Comparison of ENCODE assay signal across 14 cellular contexts in genomic region chr5:158451203-158451982, GRCh38.
A peak's percentile ranks its signal among the peaks of the same experiment; 100 is the strongest.
DNase-seq lines count a peak whose midpoint lies in the region; ATAC-seq and TF ChIP-seq lines count a peak whose summit lies in the region.
"Had no signal": no experiment of that assay in that cellular context is flagged by ENCODE, and none has a peak within 500 bp of the region (broad histone marks: within the 10 kb centered on the region; RNA-seq: fewer than 3 reads in every experiment).

No MANE protein-coding gene starts in this region.

- no peaks in the 10 kb centered on the region for H3K9me2 ChIP-seq in SK-N-SH

- peak; percentile 73 to 89 for TF ChIP-seq EP300 in SK-N-SH (IDR thresholded peaks at IDR 0.05; ENCODE audit: borderline replicate concordance in 1 of 2, low read depth in 1 of 2, low read length in 1 of 2)

- H3K36me3 ChIP-seq in SK-N-SH (replicated peaks in 1 of 2; ENCODE audit: control insufficient read depth in 1 of 2, insufficient read depth in 2 of 2, low read length in 1 of 2) (no peaks in the 10 kb centered on the region), osteoblast (ENCODE audit: insufficient read depth, low read length) (no peaks in the 10 kb centered on the region)
- H3K36me3 ChIP-seq in CD8-positive, alpha-beta memory T cell (ENCODE audit: insufficient read depth, low read length) = no peaks in the 10 kb centered on the region

- CTCF ChIA-PET in AG04450 (lab: Charles Lee) (no interaction called here), SK-N-SH (lab: Yijun Ruan, JAX) (interaction anchor here (0.7 to 2.2 kb wide), 3 partner anchors 28 to 657 kb away, joined by 3 to 6 read pairs (median 3); no protein-coding TSS in a partner anchor)
- CTCF ChIA-PET in CD8-positive, alpha-beta memory T cell (lab: Charles Lee) = no interaction called here

- H3K4me3 Mint-ChIP-seq in CD8-positive, alpha-beta memory T cell = no peak overlapping the region
- H3K4me3 Mint-ChIP-seq: effector memory CD8-positive, alpha-beta T cell; WTC11 had no signal

- TF ChIP-seq RAD21 in SK-N-SH (IDR thresholded peaks at IDR 0.05; ENCODE audit: low read length) = peak; percentile 20; the same call in 1 of the 2 replicates

- H3K27me3 ChIP-seq in AG04450 (ENCODE audit: control insufficient read depth, insufficient read depth, low read length) = peaks cover 8% of the 10 kb centered on the region
- peaks cover 11% of the 10 kb centered on the region; the same call in 1 of the 2 replicates for H3K27me3 ChIP-seq in SK-N-SH (ENCODE audit: insufficient read depth)
- peaks cover 14% of the 10 kb centered on the region for H3K27me3 ChIP-seq in osteoblast (ENCODE audit: insufficient read depth, low read length)
- no peaks in the 10 kb centered on the region for H3K27me3 ChIP-seq in CD8-positive, alpha-beta memory T cell (ENCODE audit: insufficient read depth, low read length, poor library complexity, severe bottlenecking)

- no peak overlapping the region for H3K4me3 ChIP-seq in AG04450 (ENCODE audit: low read depth, low read length)
- no peak overlapping the region for H3K4me3 ChIP-seq in SK-N-SH (ENCODE audit: low read depth in 2 of 2, low read length in 1 of 2)
- no peak overlapping the region for H3K4me3 ChIP-seq in foreskin fibroblast (ENCODE audit: low read depth in 1 of 2, low read length in 2 of 2)
- H3K4me3 ChIP-seq in osteoblast (ENCODE audit: insufficient read depth, low read length) = no peak overlapping the region
- H3K4me3 ChIP-seq in CD8-positive, alpha-beta memory T cell (ENCODE audit: low read length) = no peak overlapping the region
- H3K4me3 ChIP-seq: skin epidermis had no signal

- no peaks in the 10 kb centered on the region for H4K20me1 ChIP-seq in SK-N-SH (ENCODE audit: insufficient read depth)
- no peaks in the 10 kb centered on the region for H4K20me1 ChIP-seq in osteoblast (ENCODE audit: insufficient read depth, low read length)

- POLR2A ChIA-PET in AG04450 (lab: Yijun Ruan, JAX) = no interaction called here
- POLR2A ChIA-PET in SK-N-SH (lab: Yijun Ruan, JAX) = no interaction called here
- POLR2A ChIA-PET in CD8-positive, alpha-beta memory T cell (lab: Charles Lee) = no interaction called here

- no peaks in the 10 kb centered on the region for H3K36me3 Mint-ChIP-seq in CD8-positive, alpha-beta memory T cell

- H3K27ac ChIP-seq in AG04450 (ENCODE audit: low read depth, low read length) = peak overlapping the region; percentile 11
- peak overlapping the region; percentile 16 to 33; a peak in 2 of 4 replicates for H3K27ac ChIP-seq in SK-N-SH (ENCODE audit: low read depth in 2 of 2, low read length in 1 of 2)
- H3K27ac ChIP-seq in osteoblast (ENCODE audit: low read depth, low read length) = peak overlapping the region; percentile 33
- H3K27ac ChIP-seq in CD8-positive, alpha-beta memory T cell (ENCODE audit: low read depth, low read length) = no peak overlapping the region

- no peaks in the 10 kb centered on the region for H3K4me1 Mint-ChIP-seq in CD8-positive, alpha-beta memory T cell
- H3K4me1 Mint-ChIP-seq: WTC11 had no signal

- TF ChIP-seq CTCF in AG04450 (IDR thresholded peaks at IDR 0.05; ENCODE audit: low read depth, low read length) (no peak), SK-N-SH (IDR thresholded peaks at IDR 0.05) (no peak), foreskin fibroblast (IDR thresholded peaks at IDR 0.05; ENCODE audit: low read depth, low read length) (no peak), osteoblast (IDR thresholded peaks at IDR 0.05; ENCODE audit: extremely low read depth, low read depth, low read length) (no peak)

- H3K4me2 ChIP-seq in SK-N-SH (peak overlapping the region; percentile 40), osteoblast (ENCODE audit: insufficient read depth, low read length) (no peak overlapping the region)

- peaks cover 0 to 5% (median 0%) of the 10 kb centered on the region in 5 donors for H3K9me3 Mint-ChIP-seq in CD8-positive, alpha-beta memory T cell

- no peak overlapping the region for H3K9ac ChIP-seq in SK-N-SH

- H3K4me1 ChIP-seq in SK-N-SH (ENCODE audit: control insufficient read depth in 1 of 2, insufficient read depth in 2 of 2, low read depth in 1 of 2, low read length in 1 of 2) = peaks cover 3 to 11% of the 10 kb centered on the region in 2 experiments; a peak in 2 of 4 replicates
- H3K4me1 ChIP-seq in osteoblast (ENCODE audit: insufficient read depth, low read length) = peaks cover 8% of the 10 kb centered on the region
- no peaks in the 10 kb centered on the region for H3K4me1 ChIP-seq in CD8-positive, alpha-beta memory T cell (ENCODE audit: insufficient read depth, low read length)

- no peak for DNase-seq in AG04450 (ENCODE audit: low read depth, low spot score)
- peak; percentile 71 for DNase-seq in SK-N-SH
- DNase-seq in foreskin fibroblast = peak; percentile 72 to 83
- DNase-seq in osteoblast (ENCODE audit: insufficient read length, low spot score, missing footprints) = peak; percentile 77
- no peak for DNase-seq in NCI-H146 treated with DMSO at 0.1 percent for 48 hours (lab: John Stamatoyannopoulos, UW; ENCODE audit: unreplicated experiment)
- DNase-seq in KG1 (lab: John Stamatoyannopoulos, UW) = no peak
- no peak for DNase-seq in CD8-positive, alpha-beta memory T cell
- DNase-seq: activated gamma-delta T cell; effector memory CD8-positive, alpha-beta T cell; islet precursor cell; NCI-H1048 had no signal

- H2AFZ ChIP-seq in SK-N-SH (ENCODE audit: low read depth) = no peak overlapping the region
- no peak overlapping the region for H2AFZ ChIP-seq in osteoblast (ENCODE audit: low read length)

- WGBS in SK-N-SH (ENCODE audit: low lambda C conversion rate) = 14% methylated on average over 8 of the region's 8 CpGs

- ATAC-seq in HG03139 (IDR thresholded peaks at IDR 0.05; ENCODE audit: unreplicated experiment) = no peak
- ATAC-seq: effector memory CD8-positive, alpha-beta T cell; WTC11 had no signal

- H3F3A ChIP-seq in SK-N-SH (replicated peaks; ENCODE audit: insufficient read depth) = peaks cover 6% of the 10 kb centered on the region

- H3K27ac Mint-ChIP-seq in CD8-positive, alpha-beta memory T cell = no peak overlapping the region
- H3K27ac Mint-ChIP-seq: effector memory CD8-positive, alpha-beta T cell; WTC11 had no signal

- H3K27me3 Mint-ChIP-seq in CD8-positive, alpha-beta memory T cell = peaks cover 2 to 5% of the 10 kb centered on the region in 2 donors

- H3K79me2 ChIP-seq in SK-N-SH (ENCODE audit: insufficient read depth) (no peaks in the 10 kb centered on the region), osteoblast (ENCODE audit: insufficient read depth, low read length) (no peaks in the 10 kb centered on the region)

- H3K9me3 ChIP-seq in AG04450 (ENCODE audit: control insufficient read depth, insufficient read depth, low read length) (peaks cover 4% of the 10 kb centered on the region; the same call in 1 of the 2 replicates), SK-N-SH (no peaks in the 10 kb centered on the region), osteoblast (ENCODE audit: low read depth, low read length) (no peaks in the 10 kb centered on the region)
- H3K9me3 ChIP-seq in CD8-positive, alpha-beta memory T cell (ENCODE audit: low read length) = no peaks in the 10 kb centered on the region

TF ChIP-seq in SK-N-SH, 30 proteins besides CTCF, POLR2A, EP300 and RAD21 (continues in another document):
- TF ChIP-seq ZBTB33 (IDR thresholded peaks at IDR 0.05; ENCODE audit: borderline replicate concordance, low read depth) (peak; percentile 26; the same call in 1 of the 2 replicates), MXI1 (IDR thresholded peaks at IDR 0.05; ENCODE audit: low read depth, low read length) (no peak), EZH2phosphoT487 (IDR thresholded peaks at IDR 0.05; ENCODE audit: borderline replicate concordance, low read depth) (no peak), FOXJ3 (CRISPR knock-in tag; IDR thresholded peaks at IDR 0.05) (no peak), USF2 (IDR thresholded peaks at IDR 0.05; ENCODE audit: borderline replicate concordance, low read depth, low read length) (no peak), TEAD4 (IDR thresholded peaks at IDR 0.05; ENCODE audit: borderline replicate concordance, insufficient read depth) (peak; percentile 73), NRF1 (IDR thresholded peaks at IDR 0.05; ENCODE audit: low read depth, low read length) (no peak), PBX3 (IDR thresholded peaks at IDR 0.05) (peak; percentile 95), GATA2 (CRISPR knock-in tag; IDR thresholded peaks at IDR 0.05) (peak; percentile 88), CHD2 (IDR thresholded peaks at IDR 0.05; ENCODE audit: low read length, partially characterized antibody) (peak; percentile 49), NFIC (IDR thresholded peaks at IDR 0.05; ENCODE audit: borderline replicate concordance) (peak; percentile 62), RXRA (IDR thresholded peaks at IDR 0.05; ENCODE audit: borderline replicate concordance, low read depth) (peak; percentile 67; the same call in 1 of the 2 replicates)

Comparison
In these comparisons a context has a peak if more than half of its experiments do, and no peak if none do; other contexts are left out.
1. DNase-seq: peak in SK-N-SH (single experiment), foreskin fibroblast (2 of 2) and osteoblast (single experiment); none in AG04450 (single experiment), NCI-H146 treated with DMSO at 0.1 percent for 48 hours (single experiment), KG1 (single experiment) and CD8-positive, alpha-beta memory T cell (0 of 5).